ENCODE assay signal across 15 cellular contexts in the genomic region with DNA sequence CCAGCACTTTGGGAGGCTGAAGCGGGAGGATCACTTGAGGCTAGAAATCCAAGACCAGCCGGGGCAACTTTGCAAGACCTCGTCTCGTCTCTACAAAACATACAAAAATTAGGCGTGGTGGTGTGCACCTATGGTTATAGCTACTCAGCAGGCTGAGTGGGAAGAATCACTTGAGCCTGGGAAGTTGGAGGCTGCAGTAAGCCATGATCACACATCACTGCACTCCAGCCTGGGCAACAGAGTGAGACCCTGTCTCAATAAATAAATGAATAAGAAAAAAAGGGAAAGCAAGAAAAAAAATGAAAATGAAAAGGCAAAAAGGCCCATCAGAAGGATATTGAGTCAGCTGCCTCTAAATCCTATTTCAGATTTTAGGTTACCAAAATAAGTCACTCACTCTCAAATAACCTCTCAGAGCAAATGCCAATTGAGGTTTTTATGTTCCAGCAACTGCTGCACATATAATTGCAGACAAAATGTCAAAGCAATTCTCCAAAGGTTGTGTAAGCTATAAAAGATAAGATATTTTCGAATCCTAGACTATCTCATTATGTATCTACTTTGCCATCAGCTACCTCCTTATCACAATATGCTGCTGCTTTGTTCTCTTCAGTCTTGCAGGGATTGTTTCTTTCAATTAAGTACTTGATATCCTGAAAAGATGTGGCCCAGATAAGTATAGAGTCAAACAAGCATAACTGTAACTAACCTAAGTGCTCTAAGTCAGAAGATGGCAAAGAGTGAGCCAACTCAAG. TPM values are rescaled to one million over a fixed set of nuclear protein-coding genes. Genes with fewer than 3 reads are reported as not detected.
DNase-seq lines count a peak whose midpoint lies in the region; ATAC-seq, FAIRE-seq and TF ChIP-seq lines count a peak whose summit lies in the region.
"Had no signal": no experiment of that assay in that cellular context is flagged by ENCODE, and none has a peak within 500 bp of the region (broad histone marks: within the 10 kb centered on the region; RNA-seq: fewer than 3 reads in every experiment).

No MANE protein-coding gene starts in this region.

- TF ChIP-seq CTCF in K562 (IDR thresholded peaks at IDR 0.05 in 2 of 3, conservative IDR thresholded peaks at IDR 0.05 in 1 of 3; ENCODE audit: insufficient read depth in 2 of 3, low read depth in 1 of 3, low read length in 3 of 3), result no peak

- intact Hi-C loops in activated CD4-positive, alpha-beta memory T cell treated with anti-CD3 and anti-CD28 coated beads for 36 hours (cut with micrococcal nuclease), result no loop called here
- intact Hi-C loops in K562 (cut with micrococcal nuclease) (no loop called here), sciatic nerve (cut with DNase I) (no loop called here)
- intact Hi-C loops in naive thymus-derived CD4-positive, alpha-beta T cell (cut with micrococcal nuclease), result no loop called here

- no peaks in the 10 kb centered on the region for H3K27me3 ChIP-seq in K562 (ENCODE audit: control insufficient read depth in 2 of 2, insufficient read depth in 2 of 2, low read length in 2 of 2)
- no peaks in the 10 kb centered on the region for H3K27me3 ChIP-seq in naive thymus-derived CD4-positive, alpha-beta T cell (ENCODE audit: control insufficient read depth in 2 of 2, insufficient read depth in 2 of 2, low read length in 2 of 2)
- H3K27me3 ChIP-seq: body of pancreas, hepatocyte had no signal

- POLR2A ChIA-PET in activated CD4-positive, alpha-beta memory T cell treated with anti-CD3 and anti-CD28 coated beads, Interleukin-2, amount 10 ng/mL, durations not matched to agents 7 days and 5 days (lab: Charles Lee), result interaction anchor here (1.0 kb wide), 1 partner anchor 10 kb away, joined by 3 read pairs; no protein-coding TSS in a partner anchor
- POLR2A ChIA-PET in activated CD4-positive, alpha-beta memory T cell treated with anti-CD3 and anti-CD28 coated beads for 36 hours (lab: Charles Lee), result no interaction called here
- POLR2A ChIA-PET in K562 (lab: Yijun Ruan, JAX), result interaction anchor here (0.5 to 1.1 kb wide), 4 partner anchors 9 to 23 kb away, joined by 3 to 4 read pairs (median 3); no protein-coding TSS in a partner anchor
- POLR2A ChIA-PET in naive thymus-derived CD4-positive, alpha-beta T cell (lab: Charles Lee), result interaction anchor here (1.6 kb wide), 1 partner anchor 42 kb away, joined by 3 read pairs; no protein-coding TSS in a partner anchor

- no peak overlapping the region for H3K9ac ChIP-seq in K562 (ENCODE audit: insufficient read depth in 1 of 2, low read depth in 2 of 2, low read length in 2 of 2)

- 83% methylated on average over 6 of the region's 6 CpGs for WGBS in K562 (ENCODE audit: insufficient coverage, low coverage, missing lambda C conversion rate)

- H3K9me3 ChIP-seq in K562 (replicated peaks; ENCODE audit: control insufficient read depth, insufficient read depth, low read depth, low read length), result no peaks in the 10 kb centered on the region
- H3K9me3 ChIP-seq in naive thymus-derived CD4-positive, alpha-beta T cell (ENCODE audit: control insufficient read depth in 2 of 3, low read length in 3 of 3), result no peaks in the 10 kb centered on the region
- H3K9me3 ChIP-seq: body of pancreas, mucosa of descending colon had no signal

- no peaks in the 10 kb centered on the region for H3K27me3 Mint-ChIP-seq in activated CD4-positive, alpha-beta memory T cell treated with anti-CD3 and anti-CD28 coated beads, Interleukin-2, amount 10 ng/mL, durations not matched to agents 7 days and 5 days
- H3K27me3 Mint-ChIP-seq in activated CD4-positive, alpha-beta memory T cell treated with anti-CD3 and anti-CD28 coated beads for 36 hours, result no peaks in the 10 kb centered on the region
- H3K27me3 Mint-ChIP-seq in naive thymus-derived CD4-positive, alpha-beta T cell, result no peaks in the 10 kb centered on the region
- H3K27me3 Mint-ChIP-seq: activated B cell treated with CpG ODN at 0.5 μM for 24 hours had no signal

- peaks cover 67% of the 10 kb centered on the region for H3K36me3 Mint-ChIP-seq in activated CD4-positive, alpha-beta memory T cell treated with anti-CD3 and anti-CD28 coated beads, Interleukin-2, amount 10 ng/mL, durations not matched to agents 7 days and 5 days (ENCODE audit: low read depth)
- peaks cover 58% of the 10 kb centered on the region for H3K36me3 Mint-ChIP-seq in activated CD4-positive, alpha-beta memory T cell treated with anti-CD3 and anti-CD28 coated beads for 36 hours
- peaks cover 6 to 35% (median 19%) of the 10 kb centered on the region in 5 donors for H3K36me3 Mint-ChIP-seq in naive thymus-derived CD4-positive, alpha-beta T cell

- H3K9me3 Mint-ChIP-seq in activated CD4-positive, alpha-beta memory T cell treated with anti-CD3 and anti-CD28 coated beads, Interleukin-2, amount 10 ng/mL, durations not matched to agents 7 days and 5 days, result no peaks in the 10 kb centered on the region
- H3K9me3 Mint-ChIP-seq in activated CD4-positive, alpha-beta memory T cell treated with anti-CD3 and anti-CD28 coated beads for 36 hours, result no peaks in the 10 kb centered on the region
- peaks cover 0 to 2% (median 0%) of the 10 kb centered on the region in 11 donors for H3K9me3 Mint-ChIP-seq in naive thymus-derived CD4-positive, alpha-beta T cell
- H3K9me3 Mint-ChIP-seq: activated B cell treated with CpG ODN at 0.5 μM for 24 hours had no signal

- no peak overlapping the region for H3K4me3 ChIP-seq in K562
- H3K4me3 ChIP-seq in naive thymus-derived CD4-positive, alpha-beta T cell (ENCODE audit: low read length), result no peak overlapping the region
- H3K4me3 ChIP-seq: body of pancreas, hepatocyte, mucosa of descending colon, SK-N-MC had no signal

- no peak for DNase-seq in activated CD4-positive, alpha-beta memory T cell treated with anti-CD3 and anti-CD28 coated beads, Interleukin-2, amount 10 ng/mL, durations not matched to agents 7 days and 5 days
- no peak for DNase-seq in activated CD4-positive, alpha-beta memory T cell treated with anti-CD3 and anti-CD28 coated beads for 36 hours
- DNase-seq in NCI-H2227 (lab: John Stamatoyannopoulos, UW; ENCODE audit: unreplicated experiment) (peak; percentile 54), K562 (ENCODE audit: extremely low read depth in 1 of 4, low spot score in 3 of 4) (peak in 1 of 4 experiments; percentile 7), sciatic nerve (ENCODE audit: low spot score) (peak; percentile 19), NCI-H524 (lab: John Stamatoyannopoulos, UW) (no peak)
- no peak for DNase-seq in naive thymus-derived CD4-positive, alpha-beta T cell
- DNase-seq: activated B cell treated with CpG ODN at 0.5 μM for 24 hours, body of pancreas, mucosa of descending colon, NCI-H187 treated with DMSO at 0.1 percent for 48 hours, NCI-H510A had no signal

- H3K4me2 ChIP-seq in K562 (ENCODE audit: insufficient read depth, low read length), result no peak overlapping the region

- peaks cover 3% of the 10 kb centered on the region for H3K9me1 ChIP-seq in K562 (ENCODE audit: control insufficient read depth, insufficient read depth, low read length)

- no peak for TF ChIP-seq POLR2A in K562 (conservative IDR thresholded peaks at IDR 0.05)

- H2AFZ ChIP-seq in K562 (ENCODE audit: low read depth, low read length), result no peak overlapping the region
- H2AFZ ChIP-seq: hepatocyte had no signal

- no peak for FAIRE-seq in K562 (lab: Jason Lieb, UNC)

- no peak for TF ChIP-seq EP300 in K562 (IDR thresholded peaks at IDR 0.05; ENCODE audit: low read length)

- peaks cover 27% of the 10 kb centered on the region for H4K20me1 ChIP-seq in K562 (replicated peaks; ENCODE audit: control insufficient read depth, insufficient read depth, low read length)

- in situ Hi-C loops in K562 (cut with MboI), result no loop called here

- peaks cover 94% of the 10 kb centered on the region for H3K79me2 ChIP-seq in K562 (ENCODE audit: control insufficient read depth, insufficient read depth, low read length)

- no TSS peak for BruUV-seq in K562 (replicated peaks; lab: Mats Ljungman, UMichigan)

- TF ChIP-seq RAD21 in K562 (CRISPR knock-in tag; conservative IDR thresholded peaks at IDR 0.05 in 1 of 2, IDR thresholded peaks at IDR 0.05 in 1 of 2), result no peak

- H3K27ac Mint-ChIP-seq in activated CD4-positive, alpha-beta memory T cell treated with anti-CD3 and anti-CD28 coated beads, Interleukin-2, amount 10 ng/mL, durations not matched to agents 7 days and 5 days, result peak overlapping the region; percentile 17
- no peak overlapping the region for H3K27ac Mint-ChIP-seq in activated CD4-positive, alpha-beta memory T cell treated with anti-CD3 and anti-CD28 coated beads for 36 hours
- H3K27ac Mint-ChIP-seq in naive thymus-derived CD4-positive, alpha-beta T cell, result peak overlapping the region in 3 of 9 donors; percentile 34 to 49 (median 38)
- H3K27ac Mint-ChIP-seq: activated B cell treated with CpG ODN at 0.5 μM for 24 hours had no signal

- peaks cover 47% of the 10 kb centered on the region for H3K4me1 Mint-ChIP-seq in activated CD4-positive, alpha-beta memory T cell treated with anti-CD3 and anti-CD28 coated beads, Interleukin-2, amount 10 ng/mL, durations not matched to agents 7 days and 5 days
- H3K4me1 Mint-ChIP-seq in activated CD4-positive, alpha-beta memory T cell treated with anti-CD3 and anti-CD28 coated beads for 36 hours (ENCODE audit: low read depth), result peaks cover 49% of the 10 kb centered on the region
- peaks cover 42 to 72% (median 64%) of the 10 kb centered on the region in 7 donors for H3K4me1 Mint-ChIP-seq in naive thymus-derived CD4-positive, alpha-beta T cell

- H3K27ac ChIP-seq in K562 (ENCODE audit: extremely low read depth, low read depth, low read length), result no peak overlapping the region
- H3K27ac ChIP-seq in naive thymus-derived CD4-positive, alpha-beta T cell (ENCODE audit: low read depth, low read length), result no peak overlapping the region
- H3K27ac ChIP-seq: body of pancreas, hepatocyte, SK-N-MC had no signal

- ATAC-seq in K562 (no peak), sciatic nerve (no peak), HG02610 (IDR thresholded peaks at IDR 0.05; ENCODE audit: unreplicated experiment) (no peak)
- no peak for ATAC-seq in naive thymus-derived CD4-positive, alpha-beta T cell
- ATAC-seq: body of pancreas, mucosa of descending colon had no signal

- peaks cover 79% of the 10 kb centered on the region for H3K36me3 ChIP-seq in K562 (ENCODE audit: control insufficient read depth, insufficient read depth, low read length)
- peaks cover 0 to 46% (median 6%) of the 10 kb centered on the region in 3 experiments for H3K36me3 ChIP-seq in naive thymus-derived CD4-positive, alpha-beta T cell (ENCODE audit: control insufficient read depth in 2 of 3, insufficient read depth in 3 of 3, low read length in 3 of 3)

- H3K4me1 ChIP-seq in K562 (replicated peaks in 1 of 2; ENCODE audit: control insufficient read depth in 2 of 2, insufficient read depth in 2 of 2, low read length in 2 of 2), result peaks cover 9% of the 10 kb centered on the region in 2 experiments; a peak in 4 of 5 replicates
- peaks cover 23 to 27% of the 10 kb centered on the region in 2 donors for H3K4me1 ChIP-seq in naive thymus-derived CD4-positive, alpha-beta T cell (ENCODE audit: control insufficient read depth in 2 of 2, insufficient read depth in 2 of 2, low read length in 2 of 2)

- CTCF ChIA-PET in activated CD4-positive, alpha-beta memory T cell treated with anti-CD3 and anti-CD28 coated beads, Interleukin-2, amount 10 ng/mL, durations not matched to agents 7 days and 5 days (lab: Charles Lee), result interaction anchor here (1.1 to 1.6 kb wide), 2 partner anchors 61 to 66 kb away, joined by 3 to 4 read pairs; a partner anchor contains a TSS
- CTCF ChIA-PET in activated CD4-positive, alpha-beta memory T cell treated with anti-CD3 and anti-CD28 coated beads for 36 hours (lab: Charles Lee), result interaction anchor here (1.8 to 1.9 kb wide), 2 partner anchors 31 to 217 kb away, joined by 4 to 6 read pairs; no protein-coding TSS in a partner anchor
- CTCF ChIA-PET in K562 (lab: Yijun Ruan, JAX; ENCODE audit: low intra/inter-chr PET ratio), result interaction anchor here (0.6 kb wide), 1 partner anchor 115 kb away, joined by 3 read pairs; no protein-coding TSS in a partner anchor
- CTCF ChIA-PET in naive thymus-derived CD4-positive, alpha-beta T cell (lab: Charles Lee), result no interaction called here

- no peak overlapping the region for H3K4me3 Mint-ChIP-seq in activated CD4-positive, alpha-beta memory T cell treated with anti-CD3 and anti-CD28 coated beads, Interleukin-2, amount 10 ng/mL, durations not matched to agents 7 days and 5 days
- no peak overlapping the region for H3K4me3 Mint-ChIP-seq in activated CD4-positive, alpha-beta memory T cell treated with anti-CD3 and anti-CD28 coated beads for 36 hours
- H3K4me3 Mint-ChIP-seq in naive thymus-derived CD4-positive, alpha-beta T cell, result peak overlapping the region in 5 of 10 donors; percentile 20 to 52 (median 26)
- H3K4me3 Mint-ChIP-seq: activated B cell treated with CpG ODN at 0.5 μM for 24 hours had no signal

RNA-seq across cellular contexts. Expression of a gene that starts 4.7 kb away (rescaled TPM):
- 10 to 100 TPM; 84.5 to 86.2 TPM for total RNA-seq in activated CD4-positive, alpha-beta memory T cell treated with anti-CD3 and anti-CD28 coated beads, Interleukin-2, amount 10 ng/mL, durations not matched to agents 7 days and 5 days
- total RNA-seq in activated CD4-positive, alpha-beta memory T cell treated with anti-CD3 and anti-CD28 coated beads for 36 hours, result 10 to 100 TPM; 82.3 to 83.8 TPM
- total RNA-seq in K562 (2011; cell fraction: chromatin; rRNA removed; ENCODE audit: low replicate concordance), result 64.1 and 159 TPM in 2 replicates
- 37.9 and 44.9 TPM in 2 replicates for total RNA-seq in K562 (2011; cell fraction: nucleolus; rRNA removed)
- total RNA-seq in K562 (2011; cell fraction: nucleoplasm; rRNA removed), result 79.0 and 92.8 TPM in 2 replicates
- total RNA-seq in K562 (2014; rRNA removed) (79.5 and 89.0 TPM in 2 replicates), K562 (2014; rRNA removed; fragmentation: Illumina TruSeq; extraction: Trizol) (129 and 136 TPM in 2 replicates), K562 (2015; rRNA removed; fragmentation: Illumina TruSeq; extraction: Trizol) (131 and 134 TPM in 2 replicates), K562 (2021) (100 and 107 TPM in 2 replicates), sciatic nerve (66.9 TPM)
- polyA plus RNA-seq in K562 (2011; rRNA removed) (28.8 and 50.9 TPM in 2 replicates), K562 (2014; fragmentation: Illumina TruSeq; extraction: Trizol) (94.3 and 110 TPM in 2 replicates), K562 (2014; fragmentation: Nextera tagmentation; extraction: Ambion mirVana) (10 to 100 TPM; 15.0 to 27.5 TPM), K562 (2014; rRNA removed) (56.3 and 68.4 TPM in 2 replicates)
- polyA plus RNA-seq in K562 (2011; cell fraction: cytosol; rRNA removed), result 22.0 and 24.5 TPM in 2 replicates
- 25.8 and 37.2 TPM in 2 replicates for polyA plus RNA-seq in K562 (2011; cell fraction: nucleus; rRNA removed)
- 63.5 and 70.7 TPM in 2 replicates for polyA plus RNA-seq in K562 (2012)
- polyA minus RNA-seq in K562 (2011; rRNA and poly(A)+ RNA removed), result 81.7 and 114 TPM in 2 replicates
- polyA minus RNA-seq in K562 (2011; cell fraction: cytosol; rRNA and poly(A)+ RNA removed), result 41.5 and 59.2 TPM in 2 replicates
- 19.9 and 33.0 TPM in 2 replicates for polyA minus RNA-seq in K562 (2011; cell fraction: nucleus; rRNA and poly(A)+ RNA removed)
- 10 to 100 TPM; 44.7 to 90.3 (median 66.7) TPM for total RNA-seq in naive thymus-derived CD4-positive, alpha-beta T cell
- polyA plus RNA-seq in naive thymus-derived CD4-positive, alpha-beta T cell, result 10 to 100 TPM; 14.7 to 32.5 TPM

RNA-seq across cellular contexts. Expression of a gene that starts 40.1 kb away (rescaled TPM):
- total RNA-seq in activated CD4-positive, alpha-beta memory T cell treated with anti-CD3 and anti-CD28 coated beads, Interleukin-2, amount 10 ng/mL, durations not matched to agents 7 days and 5 days, result 10 to 100 TPM; 68.9 to 71.6 TPM
- total RNA-seq in activated CD4-positive, alpha-beta memory T cell treated with anti-CD3 and anti-CD28 coated beads for 36 hours, result 10 to 100 TPM; 48.0 to 50.3 TPM
- 35.3 and 79.3 TPM in 2 replicates for total RNA-seq in K562 (2011; cell fraction: chromatin; rRNA removed; ENCODE audit: low replicate concordance)
- 50.1 and 62.0 TPM in 2 replicates for total RNA-seq in K562 (2011; cell fraction: nucleolus; rRNA removed)
- 53.5 and 56.9 TPM in 2 replicates for total RNA-seq in K562 (2011; cell fraction: nucleoplasm; rRNA removed)
- 26.1 and 27.8 TPM in 2 replicates for total RNA-seq in K562 (2014; rRNA removed)
- total RNA-seq in K562 (2014; rRNA removed; fragmentation: Illumina TruSeq; extraction: Trizol), result 21.4 and 23.0 TPM in 2 replicates
- total RNA-seq in K562 (2015; rRNA removed; fragmentation: Illumina TruSeq; extraction: Trizol), result 30.2 and 32.9 TPM in 2 replicates
- 57.5 and 59.2 TPM in 2 replicates for total RNA-seq in K562 (2021)
- 45.3 and 53.1 TPM in 2 replicates for polyA plus RNA-seq in K562 (2011; rRNA removed)
- polyA plus RNA-seq in K562 (2011; cell fraction: cytosol; rRNA removed), result 44.7 and 90.9 TPM in 2 replicates
- 28.1 and 45.3 TPM in 2 replicates for polyA plus RNA-seq in K562 (2011; cell fraction: nucleus; rRNA removed)
- polyA plus RNA-seq in K562 (2012), result 66.1 and 72.9 TPM in 2 replicates
- 67.8 and 73.2 TPM in 2 replicates for polyA plus RNA-seq in K562 (2014; fragmentation: Illumina TruSeq; extraction: Trizol)
- 10 to 100 TPM in 1 of 2 experiments, 1 to 10 TPM in 1; 10.0 to 13.4 TPM for polyA plus RNA-seq in K562 (2014; fragmentation: Nextera tagmentation; extraction: Ambion mirVana)
- polyA plus RNA-seq in K562 (2014; rRNA removed), result 54.4 and 70.6 TPM in 2 replicates
- 23.5 and 40.3 TPM in 2 replicates for polyA minus RNA-seq in K562 (2011; rRNA and poly(A)+ RNA removed)
- polyA minus RNA-seq in K562 (2011; cell fraction: cytosol; rRNA and poly(A)+ RNA removed), result 27.4 and 33.3 TPM in 2 replicates
- polyA minus RNA-seq in K562 (2011; cell fraction: nucleus; rRNA and poly(A)+ RNA removed), result 13.7 and 15.9 TPM in 2 replicates
- total RNA-seq in sciatic nerve, result 38.6 TPM
- 100 to 1,000 TPM in 2 of 5 experiments, 10 to 100 TPM in 3; 57.3 to 118 (median 78.6) TPM for total RNA-seq in naive thymus-derived CD4-positive, alpha-beta T cell
- 10 to 100 TPM; 80.5 to 89.1 TPM for polyA plus RNA-seq in naive thymus-derived CD4-positive, alpha-beta T cell

Comparison
In these comparisons a context has a peak if more than half of its experiments do, and no peak if none do; other contexts are left out.
1. DNase-seq: peak in NCI-H2227 (single experiment) and sciatic nerve (single experiment); none in activated CD4-positive, alpha-beta memory T cell treated with anti-CD3 and anti-CD28 coated beads, Interleukin-2, amount 10 ng/mL, durations not matched to agents 7 days and 5 days (single experiment), activated CD4-positive, alpha-beta memory T cell treated with anti-CD3 and anti-CD28 coated beads for 36 hours (single experiment), naive thymus-derived CD4-positive, alpha-beta T cell (0 of 9) and NCI-H524 (0 of 2).